ENCODE assay signal across 4 cellular contexts in the genomic region with DNA sequence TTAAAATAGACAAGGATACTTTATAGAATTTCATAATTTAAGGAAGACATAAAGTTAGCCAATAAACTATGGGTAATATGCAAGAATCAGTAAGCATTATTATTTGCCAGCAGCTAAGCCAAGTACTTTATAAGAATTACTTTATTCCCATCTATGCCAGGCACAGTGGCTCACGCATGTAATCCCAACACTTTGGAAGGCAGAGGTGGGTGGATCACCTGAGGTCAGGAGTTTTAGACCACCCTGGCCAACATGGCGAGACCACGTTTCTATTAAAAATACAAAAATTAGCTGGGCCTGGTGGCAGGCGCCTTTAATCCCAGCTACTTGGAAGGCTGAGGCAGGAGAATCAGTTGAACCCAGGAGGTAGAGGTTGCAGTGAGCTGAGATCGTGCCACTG.
DNase-seq lines count a peak whose midpoint lies in the region; ATAC-seq and TF ChIP-seq lines count a peak whose summit lies in the region.
"Not testable (repeated sequence)": the region's sequence is repeated elsewhere in the genome, so short reads cannot be mapped to it uniquely, and the experiment has no call there.

No MANE protein-coding gene starts in this region.

- not testable (repeated sequence) for H3K27ac ChIP-seq in HUES48 (ENCODE audit: low read depth, low read length)

- peak; percentile 54 for DNase-seq in activated CD4-positive, alpha-beta T cell treated with anti-CD3 and anti-CD28 coated beads, Interleukin-2, amount 10 ng/mL, durations not matched to agents 24 days and 14 days
- not testable (repeated sequence) for DNase-seq in Right ventricle myocardium superior, mucosa of descending colon

- H3K9me3 ChIP-seq in HUES48 (ENCODE audit: control insufficient read depth, insufficient read depth, low read length) (peaks cover 75% of the 10 kb centered on the region), mucosa of descending colon (peaks cover 50% of the 10 kb centered on the region)

- H3K27me3 Mint-ChIP-seq in activated CD4-positive, alpha-beta T cell treated with anti-CD3 and anti-CD28 coated beads, Interleukin-2, amount 10 ng/mL, durations not matched to agents 24 days and 14 days: not testable (repeated sequence)

- not testable (repeated sequence) for H3K36me3 Mint-ChIP-seq in activated CD4-positive, alpha-beta T cell treated with anti-CD3 and anti-CD28 coated beads, Interleukin-2, amount 10 ng/mL, durations not matched to agents 24 days and 14 days (ENCODE audit: low read depth)

- not testable (repeated sequence) for H3K36me3 ChIP-seq in HUES48 (ENCODE audit: control insufficient read depth, insufficient read depth, low read length); mucosa of descending colon (ENCODE audit: low read depth)

- peak; percentile 18 for ATAC-seq in Right ventricle myocardium superior (ENCODE audit: poor library complexity)
- peak; percentile 10 for ATAC-seq in mucosa of descending colon

- not testable (repeated sequence) for H3K9ac ChIP-seq in HUES48 (ENCODE audit: low read depth, low read length)

- intact Hi-C loops in activated CD4-positive, alpha-beta T cell treated with anti-CD3 and anti-CD28 coated beads, Interleukin-2, amount 10 ng/mL, durations not matched to agents 24 days and 14 days (cut with micrococcal nuclease); Right ventricle myocardium superior (cut with DNase I); mucosa of descending colon (cut with DNase I, micrococcal nuclease): not testable (repeated sequence)

- not testable (repeated sequence) for TF ChIP-seq CTCF in mucosa of descending colon (IDR thresholded peaks at IDR 0.05)

- H3K4me1 Mint-ChIP-seq in activated CD4-positive, alpha-beta T cell treated with anti-CD3 and anti-CD28 coated beads, Interleukin-2, amount 10 ng/mL, durations not matched to agents 24 days and 14 days: not testable (repeated sequence)

- peak overlapping the region; percentile 30; the same call in 1 of the 2 replicates for H3K4me3 ChIP-seq in HUES48 (ENCODE audit: low read depth, low read length)
- not testable (repeated sequence) for H3K4me3 ChIP-seq in mucosa of descending colon

- H3K4me1 ChIP-seq in HUES48 (ENCODE audit: control insufficient read depth, insufficient read depth, low read length); mucosa of descending colon (ENCODE audit: low read depth): not testable (repeated sequence)

- H3K27me3 ChIP-seq in HUES48 (ENCODE audit: control insufficient read depth, insufficient read depth, low read length): not testable (repeated sequence)

- not testable (repeated sequence) for H3K4me3 Mint-ChIP-seq in activated CD4-positive, alpha-beta T cell treated with anti-CD3 and anti-CD28 coated beads, Interleukin-2, amount 10 ng/mL, durations not matched to agents 24 days and 14 days

- not testable (repeated sequence) for H3K27ac Mint-ChIP-seq in activated CD4-positive, alpha-beta T cell treated with anti-CD3 and anti-CD28 coated beads, Interleukin-2, amount 10 ng/mL, durations not matched to agents 24 days and 14 days

- peaks cover 23% of the 10 kb centered on the region for H3K9me3 Mint-ChIP-seq in activated CD4-positive, alpha-beta T cell treated with anti-CD3 and anti-CD28 coated beads, Interleukin-2, amount 10 ng/mL, durations not matched to agents 24 days and 14 days
